ENCODE assay signal across 8 cellular contexts in the genomic region with DNA sequence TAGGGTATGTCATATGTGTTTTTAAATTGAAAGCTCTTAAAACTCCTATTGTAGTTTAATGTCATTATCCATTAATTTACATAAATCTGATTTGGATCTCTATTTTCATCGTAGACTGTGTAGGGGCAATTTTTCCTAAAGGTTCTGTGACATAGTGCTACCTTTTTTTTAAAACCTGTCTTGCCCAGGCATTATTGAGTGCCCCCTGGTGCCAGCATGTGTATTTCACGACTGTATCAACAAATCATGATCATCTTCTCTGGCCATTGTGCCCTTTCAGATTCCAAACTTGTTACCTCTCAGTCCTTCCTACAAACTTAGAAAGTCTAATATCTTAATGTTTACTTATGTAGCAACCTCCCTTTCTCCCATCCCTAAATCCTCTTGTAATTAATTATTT.
DNase-seq lines count a peak whose midpoint lies in the region; ATAC-seq and TF ChIP-seq lines count a peak whose summit lies in the region.

No MANE protein-coding gene starts in this region.

- H3K27ac ChIP-seq in uterus (peak overlapping the region; percentile 6 to 38), aorta (ENCODE audit: low read depth in 1 of 2, low read length in 2 of 2) (no peak overlapping the region)

- no peak for TF ChIP-seq POLR2A in uterus (IDR thresholded peaks at IDR 0.05)
- TF ChIP-seq POLR2A in lower leg skin (IDR thresholded peaks at IDR 0.05), result no peak

- DNase-seq in stimulated activated CD8-positive, alpha-beta memory T cell treated with anti-CD3 and anti-CD28 coated beads, Interleukin-12 subunit alpha, Interleukin-12 subunit beta, amount 100 ng/mL, for 1 hour (ENCODE audit: low read depth), result peak; percentile 2
- no peak for DNase-seq in stimulated activated CD8-positive, alpha-beta memory T cell treated with anti-CD3 and anti-CD28 coated beads, Interleukin-4, amount 100 ng/mL, for 48 hours
- peak; percentile 32 for DNase-seq in RPMI8226
- peak; percentile 38 for DNase-seq in fibroblast of pulmonary artery (ENCODE audit: low read depth)
- DNase-seq in uterus, result no peak
- DNase-seq in lower leg skin (ENCODE audit: low spot score in 2 of 2), result no peak
- DNase-seq in aorta, result no peak

- H3K36me3 ChIP-seq in uterus (no peaks in the 10 kb centered on the region), aorta (ENCODE audit: control insufficient read depth in 1 of 2, insufficient read depth in 2 of 2, low read length in 1 of 2) (no peaks in the 10 kb centered on the region)

- intact Hi-C loops in uterus (cut with DNase I; ENCODE audit: low total_unique reads), result no loop called here
- intact Hi-C loops in lower leg skin (cut with DNase I; ENCODE audit: low total_unique reads), result no loop called here
- intact Hi-C loops in aorta (cut with DNase I), result no loop called here

- TF ChIP-seq CTCF in fibroblast of pulmonary artery (IDR thresholded peaks at IDR 0.05; ENCODE audit: low read length, missing control alignments) (peak; percentile 51), uterus (IDR thresholded peaks at IDR 0.05) (peak in 1 of 4 experiments; percentile 27), lower leg skin (IDR thresholded peaks at IDR 0.05) (no peak)

- H3K27me3 ChIP-seq in uterus, result no peaks in the 10 kb centered on the region
- H3K27me3 ChIP-seq in aorta (ENCODE audit: control insufficient read depth in 1 of 2, insufficient read depth in 2 of 2, low read length in 1 of 2), result no peaks in the 10 kb centered on the region

- ATAC-seq in aorta (ENCODE audit: low FRiP score), result no peak
- no peak for ATAC-seq in HG02840 (IDR thresholded peaks at IDR 0.05; ENCODE audit: low FRiP score, unreplicated experiment)

- H3K9me3 ChIP-seq in uterus, result no peaks in the 10 kb centered on the region
- H3K9me3 ChIP-seq in aorta (ENCODE audit: control insufficient read depth, low read length), result no peaks in the 10 kb centered on the region

- no peaks in the 10 kb centered on the region for H3K4me1 ChIP-seq in uterus
- H3K4me1 ChIP-seq in aorta (ENCODE audit: control insufficient read depth in 1 of 2, insufficient read depth in 2 of 2, low read length in 2 of 2), result no peaks in the 10 kb centered on the region

- H3K4me3 ChIP-seq in fibroblast of pulmonary artery (replicated peaks; ENCODE audit: low read depth, low read length) (no peak overlapping the region), uterus (no peak overlapping the region), lower leg skin (ENCODE audit: low read depth, poor library complexity, severe bottlenecking) (no peak overlapping the region), aorta (ENCODE audit: low read length in 2 of 2) (no peak overlapping the region)

- WGBS in lower leg skin, 2 donors, result 71 to 76% methylated on average over 2 of the region's 2 CpGs
- 32 to 48% methylated on average over 2 of the region's 2 CpGs for WGBS in aorta, 2 donors

Comparison
In these comparisons a context has a peak if more than half of its experiments do, and no peak if none do; other contexts are left out.
1. DNase-seq: peak in stimulated activated CD8-positive, alpha-beta memory T cell treated with anti-CD3 and anti-CD28 coated beads, Interleukin-12 subunit alpha, Interleukin-12 subunit beta, amount 100 ng/mL, for 1 hour (single experiment), RPMI8226 (single experiment) and fibroblast of pulmonary artery (single experiment); none in stimulated activated CD8-positive, alpha-beta memory T cell treated with anti-CD3 and anti-CD28 coated beads, Interleukin-4, amount 100 ng/mL, for 48 hours (single experiment), uterus (0 of 2), lower leg skin (0 of 2) and aorta (0 of 2).
2. H3K27ac ChIP-seq: peak in uterus (2 of 2); none in aorta (0 of 2).